Comparison of ENCODE assay signal across 20 cellular contexts in the genomic region with DNA sequence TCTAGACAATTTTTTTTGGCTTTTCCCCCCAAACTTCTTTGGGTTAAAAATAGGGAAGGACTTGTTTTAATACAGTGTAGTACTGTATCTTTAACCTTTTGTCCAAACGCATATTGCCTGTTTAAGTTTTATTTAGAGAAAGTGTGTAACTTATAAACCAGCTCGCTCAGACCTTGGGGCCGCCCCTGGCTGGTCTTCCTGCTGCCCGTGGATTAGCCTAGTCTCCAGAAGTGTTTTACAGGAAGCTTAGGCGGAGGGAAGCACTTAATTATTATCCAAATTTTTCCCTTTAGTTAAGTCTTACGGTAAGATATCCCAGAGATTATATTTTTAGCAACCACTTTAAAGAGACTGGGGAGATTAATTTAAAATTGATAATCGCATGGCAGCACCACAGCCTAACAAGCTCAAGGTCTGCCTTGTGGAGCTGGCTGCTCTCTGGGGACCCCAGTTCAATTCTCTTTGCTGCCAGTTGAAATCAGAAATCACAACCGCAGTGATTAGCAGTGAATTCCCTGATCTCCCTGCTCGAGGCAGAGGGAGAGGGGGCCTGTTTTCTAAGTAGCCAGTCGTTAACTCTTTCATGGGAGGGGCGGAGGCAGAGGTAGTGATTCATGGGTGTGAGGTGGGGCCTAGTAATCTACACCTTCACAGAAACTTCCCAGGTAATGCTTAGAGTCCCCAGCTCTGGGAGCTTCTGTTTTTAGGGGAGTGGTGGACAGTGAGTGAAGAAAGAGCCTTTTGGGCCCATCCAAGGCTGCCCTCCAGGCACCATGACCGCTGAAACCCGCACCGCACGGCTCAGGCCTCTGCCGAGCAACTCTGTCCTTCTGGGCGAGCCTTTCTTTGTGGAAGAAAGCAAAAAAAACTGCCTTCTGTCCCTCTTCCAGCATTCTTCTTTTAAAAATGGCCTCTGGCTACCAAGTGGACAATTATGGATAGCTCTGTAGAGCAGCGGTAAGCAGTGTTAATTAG.
DNase-seq lines count a peak whose midpoint lies in the region; ATAC-seq and TF ChIP-seq lines count a peak whose summit lies in the region.
"Had no signal": no experiment of that assay in that cellular context is flagged by ENCODE, and none has a peak within 500 bp of the region (broad histone marks: within the 10 kb centered on the region; RNA-seq: fewer than 3 reads in every experiment).

No MANE protein-coding gene starts in this region.

- no peak for TF ChIP-seq EP300 in neural cell (conservative IDR thresholded peaks at IDR 0.05; ENCODE audit: poor library complexity, severe bottlenecking)
- TF ChIP-seq EP300 in transverse colon (IDR thresholded peaks at IDR 0.05; ENCODE audit: low read depth) = no peak

- H3K27me3 Mint-ChIP-seq in glutamatergic neuron (ENCODE audit: unreplicated experiment) = peaks cover 1% of the 10 kb centered on the region
- H3K27me3 Mint-ChIP-seq in stimulated activated naive CD8-positive, alpha-beta T cell treated with anti-CD3 and anti-CD28 coated beads, Interleukin-15, amount 100 ng/mL, for 72 hours = no peaks in the 10 kb centered on the region
- H3K27me3 Mint-ChIP-seq: naive thymus-derived CD4-positive, alpha-beta T cell had no signal

- no peaks in the 10 kb centered on the region for H3K9me2 ChIP-seq in neural cell (ENCODE audit: insufficient read depth, low read length)

- H3K9me3 Mint-ChIP-seq in glutamatergic neuron (ENCODE audit: unreplicated experiment) = peaks cover 6% of the 10 kb centered on the region
- H3K9me3 Mint-ChIP-seq in stimulated activated naive CD8-positive, alpha-beta T cell treated with anti-CD3 and anti-CD28 coated beads, Interleukin-15, amount 100 ng/mL, for 72 hours = no peaks in the 10 kb centered on the region

- intact Hi-C loops in transverse colon (cut with DNase I; ENCODE audit: low total_unique reads) = no loop called here

- TF ChIP-seq RAD21 in neural cell (conservative IDR thresholded peaks at IDR 0.05) = no peak

- TF ChIP-seq POLR2A in transverse colon (IDR thresholded peaks at IDR 0.05) = no peak

- H3K4me1 ChIP-seq in transverse colon = peaks cover 0 to 14% (median 4%) of the 10 kb centered on the region in 4 donors
- H3K4me1 ChIP-seq: heart right ventricle had no signal

- TF ChIP-seq CTCF in glutamatergic neuron (IDR thresholded peaks at IDR 0.05; ENCODE audit: partially characterized antibody, unreplicated experiment) (no peak), neural cell (IDR thresholded peaks at IDR 0.05; ENCODE audit: poor library complexity, severe bottlenecking) (no peak), transverse colon (IDR thresholded peaks at IDR 0.05) (no peak)

- H3K4me3 ChIP-seq in neural cell (ENCODE audit: low read length) = peak overlapping the region; percentile 41
- H3K4me3 ChIP-seq in transverse colon = no peak overlapping the region
- H3K4me3 ChIP-seq: body of pancreas, esophagus squamous epithelium, heart right ventricle had no signal

- ATAC-seq in stimulated activated naive CD8-positive, alpha-beta T cell treated with anti-CD3 and anti-CD28 coated beads, Interleukin-15, amount 100 ng/mL, for 72 hours = no peak
- ATAC-seq: body of pancreas; heart right ventricle; left ventricle myocardium superior; naive thymus-derived CD4-positive, alpha-beta T cell had no signal

- no peaks in the 10 kb centered on the region for H4K20me1 ChIP-seq in neural cell (ENCODE audit: insufficient read depth)

- H3K4me3 Mint-ChIP-seq in glutamatergic neuron (ENCODE audit: unreplicated experiment) = peak overlapping the region; percentile 52
- no peak overlapping the region for H3K4me3 Mint-ChIP-seq in stimulated activated naive CD8-positive, alpha-beta T cell treated with anti-CD3 and anti-CD28 coated beads, Interleukin-15, amount 100 ng/mL, for 72 hours
- H3K4me3 Mint-ChIP-seq: naive thymus-derived CD4-positive, alpha-beta T cell had no signal

- peak overlapping the region; percentile 61 for H3K9ac ChIP-seq in neural cell (ENCODE audit: low read length)

- peak overlapping the region; percentile 59 for H3K27ac Mint-ChIP-seq in glutamatergic neuron (ENCODE audit: unreplicated experiment)
- no peak overlapping the region for H3K27ac Mint-ChIP-seq in stimulated activated naive CD8-positive, alpha-beta T cell treated with anti-CD3 and anti-CD28 coated beads, Interleukin-15, amount 100 ng/mL, for 72 hours
- H3K27ac Mint-ChIP-seq: naive thymus-derived CD4-positive, alpha-beta T cell had no signal

- H3K27ac ChIP-seq in neural cell (ENCODE audit: low read length) = peak overlapping the region; percentile 79
- H3K27ac ChIP-seq in transverse colon = no peak overlapping the region
- H3K27ac ChIP-seq: heart right ventricle had no signal

- no peaks in the 10 kb centered on the region for H3K36me3 Mint-ChIP-seq in glutamatergic neuron (ENCODE audit: unreplicated experiment)
- H3K36me3 Mint-ChIP-seq: naive thymus-derived CD4-positive, alpha-beta T cell had no signal

- peak; percentile 44 for DNase-seq in DMS 273 treated with DMSO at 0.1 percent for 48 hours (lab: John Stamatoyannopoulos, UW)
- DNase-seq in NCI-H524 (lab: John Stamatoyannopoulos, UW) = peak; percentile 60 to 80
- DNase-seq in glutamatergic neuron = peak; percentile 61
- no peak for DNase-seq in stimulated activated naive CD8-positive, alpha-beta T cell treated with anti-CD3 and anti-CD28 coated beads, Interleukin-15, amount 100 ng/mL, for 72 hours
- DNase-seq in transverse colon = no peak
- DNase-seq in HUDEP-2 (lab: John Stamatoyannopoulos, UW; ENCODE audit: unreplicated experiment in 76 of 76) = no peak
- no peak for DNase-seq in H4 (ENCODE audit: low spot score)
- DNase-seq: activated CD4-positive, alpha-beta T cell treated with anti-CD3 and anti-CD28 coated beads for 48 hours; activated naive CD4-positive, alpha-beta T cell treated with Interleukin-2 at 50 U/mL for 16 hours; body of pancreas; esophagus squamous epithelium; heart right ventricle; Karpas-422; left ventricle myocardium superior; naive thymus-derived CD4-positive, alpha-beta T cell; NCI-H1930; SIG-M5; substantia nigra; T1000 had no signal

- peak overlapping the region; percentile 45 for H3K4me2 ChIP-seq in neural cell (ENCODE audit: low read length)

- H3K36me3 ChIP-seq in neural cell (ENCODE audit: insufficient read depth, low read length) (no peaks in the 10 kb centered on the region), transverse colon (no peaks in the 10 kb centered on the region)
- H3K36me3 ChIP-seq: esophagus squamous epithelium, heart right ventricle had no signal

- H3K27me3 ChIP-seq in neural cell (ENCODE audit: insufficient read depth, low read depth, low read length) = no peaks in the 10 kb centered on the region
- no peaks in the 10 kb centered on the region for H3K27me3 ChIP-seq in transverse colon
- H3K27me3 ChIP-seq: body of pancreas, esophagus squamous epithelium had no signal

- H3K79me2 ChIP-seq in neural cell (replicated peaks; ENCODE audit: insufficient read depth, low read length) = peaks cover 17% of the 10 kb centered on the region

- H3K9me3 ChIP-seq in neural cell (ENCODE audit: low read length) (no peaks in the 10 kb centered on the region), transverse colon (no peaks in the 10 kb centered on the region)
- H3K9me3 ChIP-seq: body of pancreas, esophagus squamous epithelium, heart right ventricle had no signal

- peaks cover 56% of the 10 kb centered on the region for H3K4me1 Mint-ChIP-seq in glutamatergic neuron (ENCODE audit: low read depth, unreplicated experiment)
- H3K4me1 Mint-ChIP-seq in stimulated activated naive CD8-positive, alpha-beta T cell treated with anti-CD3 and anti-CD28 coated beads, Interleukin-15, amount 100 ng/mL, for 72 hours = no peaks in the 10 kb centered on the region
- H3K4me1 Mint-ChIP-seq: naive thymus-derived CD4-positive, alpha-beta T cell had no signal

- 75 to 85% methylated on average over 8 to 18 of the region's 18 CpGs for WGBS in transverse colon (ENCODE audit: low coverage in 1 of 2), 2 donors

- H2AFZ ChIP-seq in neural cell (ENCODE audit: low read depth, low read length) = no peak overlapping the region

- in situ Hi-C loops in transverse colon (cut with MboI; ENCODE audit: low pct_ligation_motif_present in 1 of 4, low pct_unique_long_range_greater_than_20kb in 1 of 4, low sequenced_read_pairs in 3 of 4) = no loop called here

- peaks cover 12% of the 10 kb centered on the region for H3F3A ChIP-seq in neural cell (ENCODE audit: insufficient read depth, low read length, poor library complexity, severe bottlenecking)

TF ChIP-seq in neural cell, 6 proteins besides CTCF, POLR2A, EP300 and RAD21:
- TF ChIP-seq EZH2 (IDR thresholded peaks at IDR 0.05; ENCODE audit: borderline replicate concordance, insufficient read depth, low read length, poor library complexity, severe bottlenecking) (no peak), MXI1 (conservative IDR thresholded peaks at IDR 0.05; ENCODE audit: poor library complexity, severe bottlenecking) (no peak), POLR2AphosphoS5 (IDR thresholded peaks at IDR 0.05) (no peak), TAF1 (IDR thresholded peaks at IDR 0.05; ENCODE audit: low read depth) (no peak), SMC3 (conservative IDR thresholded peaks at IDR 0.05; ENCODE audit: poor library complexity) (no peak)
- TF ChIP-seq, protein P1, sequence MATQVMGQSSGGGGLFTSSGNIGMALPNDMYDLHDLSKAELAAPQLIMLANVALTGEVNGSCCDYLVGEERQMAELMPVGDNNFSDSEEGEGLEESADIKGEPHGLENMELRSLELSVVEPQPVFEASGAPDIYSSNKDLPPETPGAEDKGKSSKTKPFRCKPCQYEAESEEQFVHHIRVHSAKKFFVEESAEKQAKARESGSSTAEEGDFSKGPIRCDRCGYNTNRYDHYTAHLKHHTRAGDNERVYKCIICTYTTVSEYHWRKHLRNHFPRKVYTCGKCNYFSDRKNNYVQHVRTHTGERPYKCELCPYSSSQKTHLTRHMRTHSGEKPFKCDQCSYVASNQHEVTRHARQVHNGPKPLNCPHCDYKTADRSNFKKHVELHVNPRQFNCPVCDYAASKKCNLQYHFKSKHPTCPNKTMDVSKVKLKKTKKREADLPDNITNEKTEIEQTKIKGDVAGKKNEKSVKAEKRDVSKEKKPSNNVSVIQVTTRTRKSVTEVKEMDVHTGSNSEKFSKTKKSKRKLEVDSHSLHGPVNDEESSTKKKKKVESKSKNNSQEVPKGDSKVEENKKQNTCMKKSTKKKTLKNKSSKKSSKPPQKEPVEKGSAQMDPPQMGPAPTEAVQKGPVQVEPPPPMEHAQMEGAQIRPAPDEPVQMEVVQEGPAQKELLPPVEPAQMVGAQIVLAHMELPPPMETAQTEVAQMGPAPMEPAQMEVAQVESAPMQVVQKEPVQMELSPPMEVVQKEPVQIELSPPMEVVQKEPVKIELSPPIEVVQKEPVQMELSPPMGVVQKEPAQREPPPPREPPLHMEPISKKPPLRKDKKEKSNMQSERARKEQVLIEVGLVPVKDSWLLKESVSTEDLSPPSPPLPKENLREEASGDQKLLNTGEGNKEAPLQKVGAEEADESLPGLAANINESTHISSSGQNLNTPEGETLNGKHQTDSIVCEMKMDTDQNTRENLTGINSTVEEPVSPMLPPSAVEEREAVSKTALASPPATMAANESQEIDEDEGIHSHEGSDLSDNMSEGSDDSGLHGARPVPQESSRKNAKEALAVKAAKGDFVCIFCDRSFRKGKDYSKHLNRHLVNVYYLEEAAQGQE (IDR thresholded peaks at IDR 0.05; ENCODE audit: borderline replicate concordance) = no peak

Comparison
In these comparisons a context has a peak if more than half of its experiments do, and no peak if none do; other contexts are left out.
1. DNase-seq: peak in DMS 273 treated with DMSO at 0.1 percent for 48 hours (single experiment), NCI-H524 (2 of 2) and glutamatergic neuron (single experiment); none in stimulated activated naive CD8-positive, alpha-beta T cell treated with anti-CD3 and anti-CD28 coated beads, Interleukin-15, amount 100 ng/mL, for 72 hours (0 of 2), transverse colon (single experiment), HUDEP-2 (0 of 76) and H4 (single experiment).